In genomic region chr2:102425441-102426132, GRCh38 we compare ENCODE assay signal across 25 cellular contexts. TPM values are rescaled to one million over a fixed set of nuclear protein-coding genes. Genes with fewer than 3 reads are reported as not detected.
DNase-seq lines count a peak whose midpoint lies in the region; ATAC-seq, FAIRE-seq and TF ChIP-seq lines count a peak whose summit lies in the region.
"Had no signal": no experiment of that assay in that cellular context is flagged by ENCODE, and none has a peak within 500 bp of the region (broad histone marks: within the 10 kb centered on the region; RNA-seq: fewer than 3 reads in every experiment).

No MANE protein-coding gene starts in this region.

- peaks cover 48% of the 10 kb centered on the region for H3K4me1 Mint-ChIP-seq in CD8-positive, alpha-beta T cell (ENCODE audit: low read depth)
- peaks cover 40% of the 10 kb centered on the region for H3K4me1 Mint-ChIP-seq in activated CD4-positive, alpha-beta T cell treated with anti-CD3 and anti-CD28 coated beads, Interleukin-2, amount 10 ng/mL, durations not matched to agents 7 days and 5 days
- H3K4me1 Mint-ChIP-seq: neural progenitor cell had no signal

- no peaks in the 10 kb centered on the region for H3K9me3 Mint-ChIP-seq in CD8-positive, alpha-beta T cell
- H3K9me3 Mint-ChIP-seq in activated CD4-positive, alpha-beta T cell treated with anti-CD3 and anti-CD28 coated beads, Interleukin-2, amount 10 ng/mL, durations not matched to agents 7 days and 5 days = peaks cover 18% of the 10 kb centered on the region
- H3K9me3 Mint-ChIP-seq: neural progenitor cell had no signal

- no peak for ATAC-seq in CD8-positive, alpha-beta T cell
- ATAC-seq: K562, sciatic nerve had no signal

- H3K27me3 Mint-ChIP-seq in CD8-positive, alpha-beta T cell (ENCODE audit: low read depth) = no peaks in the 10 kb centered on the region
- no peaks in the 10 kb centered on the region for H3K27me3 Mint-ChIP-seq in activated CD4-positive, alpha-beta T cell treated with anti-CD3 and anti-CD28 coated beads, Interleukin-2, amount 10 ng/mL, durations not matched to agents 7 days and 5 days
- H3K27me3 Mint-ChIP-seq: activated CD8-positive, alpha-beta memory T cell treated with anti-CD3 and anti-CD28 coated beads, Interleukin-2, amount 10 ng/mL, durations not matched to agents 7 days and 5 days; activated naive CD8-positive, alpha-beta T cell; CD4-positive, CD25-positive, alpha-beta regulatory T cell had no signal

- H3K27ac ChIP-seq in CD8-positive, alpha-beta T cell (ENCODE audit: low read depth, low read length) = no peak overlapping the region
- peak overlapping the region; percentile 65 for H3K27ac ChIP-seq in HL-60 (replicated peaks)
- H3K27ac ChIP-seq: lower lobe of right lung, neural progenitor cell, tibial nerve had no signal

- H3K27me3 ChIP-seq in CD8-positive, alpha-beta T cell (ENCODE audit: insufficient read depth, low read length) = no peaks in the 10 kb centered on the region
- H3K27me3 ChIP-seq in HL-60 (ENCODE audit: insufficient read depth, poor library complexity, severe bottlenecking) (no peaks in the 10 kb centered on the region), mononuclear cell (ENCODE audit: insufficient read depth, low read length) (no peaks in the 10 kb centered on the region)
- H3K27me3 ChIP-seq: neural progenitor cell, Peyer's patch, tibial nerve had no signal

- H3K36me3 Mint-ChIP-seq in CD8-positive, alpha-beta T cell = no peaks in the 10 kb centered on the region
- H3K36me3 Mint-ChIP-seq in activated CD4-positive, alpha-beta T cell treated with anti-CD3 and anti-CD28 coated beads, Interleukin-2, amount 10 ng/mL, durations not matched to agents 7 days and 5 days (ENCODE audit: low read depth) = peaks cover 48% of the 10 kb centered on the region
- H3K36me3 Mint-ChIP-seq: CD4-positive, CD25-positive, alpha-beta regulatory T cell; neural progenitor cell had no signal

- H3K4me3 Mint-ChIP-seq in CD8-positive, alpha-beta T cell = peak overlapping the region; percentile 40
- H3K4me3 Mint-ChIP-seq in activated CD4-positive, alpha-beta T cell treated with anti-CD3 and anti-CD28 coated beads, Interleukin-2, amount 10 ng/mL, durations not matched to agents 7 days and 5 days = no peak overlapping the region
- H3K4me3 Mint-ChIP-seq: activated CD8-positive, alpha-beta memory T cell treated with anti-CD3 and anti-CD28 coated beads, Interleukin-2, amount 10 ng/mL, durations not matched to agents 7 days and 5 days; activated naive CD8-positive, alpha-beta T cell; CD4-positive, CD25-positive, alpha-beta regulatory T cell; neural progenitor cell had no signal

- H3K36me3 ChIP-seq in CD8-positive, alpha-beta T cell (ENCODE audit: insufficient read depth, low read length) = no peaks in the 10 kb centered on the region
- H3K36me3 ChIP-seq: lower lobe of right lung, MG63, neural progenitor cell, Peyer's patch, tibial nerve had no signal

- no peak overlapping the region for H3K4me3 ChIP-seq in CD8-positive, alpha-beta T cell (ENCODE audit: low read depth, low read length)
- no peak overlapping the region for H3K4me3 ChIP-seq in HL-60 (replicated peaks; ENCODE audit: insufficient read depth, low read length)
- peak overlapping the region; percentile 10 for H3K4me3 ChIP-seq in mononuclear cell (ENCODE audit: low read length)
- H3K4me3 ChIP-seq: K562, lower lobe of right lung, MG63, neural progenitor cell, Peyer's patch, tibial nerve had no signal

- no peak for TF ChIP-seq CTCF in CD8-positive, alpha-beta T cell (IDR thresholded peaks at IDR 0.05)
- TF ChIP-seq CTCF in HL-60 (IDR thresholded peaks at IDR 0.05; ENCODE audit: insufficient read depth, low read length) = no peak

- H3K4me1 ChIP-seq in CD8-positive, alpha-beta T cell (ENCODE audit: insufficient read depth, low read length) = no peaks in the 10 kb centered on the region
- peaks cover 45% of the 10 kb centered on the region for H3K4me1 ChIP-seq in mononuclear cell (ENCODE audit: insufficient read depth, low read length)
- H3K4me1 ChIP-seq: lower lobe of right lung, neural progenitor cell, tibial nerve had no signal

- H3K27ac Mint-ChIP-seq in CD8-positive, alpha-beta T cell = peak overlapping the region; percentile 41
- no peak overlapping the region for H3K27ac Mint-ChIP-seq in activated CD4-positive, alpha-beta T cell treated with anti-CD3 and anti-CD28 coated beads, Interleukin-2, amount 10 ng/mL, durations not matched to agents 7 days and 5 days
- H3K27ac Mint-ChIP-seq: activated naive CD8-positive, alpha-beta T cell; neural progenitor cell had no signal

- FAIRE-seq in GM18507 (lab: Jason Lieb, UNC) = peak; percentile 64
- FAIRE-seq: K562, TTC549 had no signal

- intact Hi-C loops in CD8-positive, alpha-beta T cell (cut with DNase I, micrococcal nuclease) = no loop called here

- POLR2A ChIA-PET in CD8-positive, alpha-beta T cell (lab: Charles Lee) = no interaction called here
- POLR2A ChIA-PET in activated CD4-positive, alpha-beta T cell treated with anti-CD3 and anti-CD28 coated beads, Interleukin-2, amount 10 ng/mL, durations not matched to agents 7 days and 5 days (lab: Charles Lee) = interaction anchor here (0.6 kb wide), 1 partner anchor 1090 kb away, joined by 5 read pairs; no protein-coding TSS in a partner anchor

- no peaks in the 10 kb centered on the region for H3K9me3 ChIP-seq in CD8-positive, alpha-beta T cell (ENCODE audit: low read length)
- H3K9me3 ChIP-seq in mononuclear cell (ENCODE audit: low read depth, low read length) = no peaks in the 10 kb centered on the region
- H3K9me3 ChIP-seq: lower lobe of right lung, MG63, Peyer's patch had no signal

- no peak for DNase-seq in CD8-positive, alpha-beta T cell
- DNase-seq in GM18507 (ENCODE audit: extremely low spot score, insufficient read length, low read depth) = no peak
- DNase-seq in HL-60 (ENCODE audit: low read depth in 1 of 2, low spot score in 1 of 2) = no peak
- no peak for DNase-seq in MV-4-11 (lab: John Stamatoyannopoulos, UW)
- no peak for DNase-seq in activated CD4-positive, alpha-beta T cell treated with anti-CD3 and anti-CD28 coated beads, Interleukin-2, amount 10 ng/mL, durations not matched to agents 7 days and 5 days
- no peak for DNase-seq in AG20443 (ENCODE audit: low spot score)
- DNase-seq: activated CD4-positive, alpha-beta T cell treated with anti-CD3 and anti-CD28 coated beads for 1 hour; activated CD8-positive, alpha-beta memory T cell treated with anti-CD3 and anti-CD28 coated beads, Interleukin-2, amount 10 ng/mL, durations not matched to agents 7 days and 5 days; DMS153; kidney glomerular epithelial cell; lower lobe of right lung; MG63; NCI-H1436; NCI-H510A; Peyer's patch; posterior cingulate gyrus had no signal

- CTCF ChIA-PET in CD8-positive, alpha-beta T cell (lab: Charles Lee) = interaction anchor here (1.1 kb wide), 1 partner anchor 10 kb away, joined by 4 read pairs; no protein-coding TSS in a partner anchor
- CTCF ChIA-PET in activated CD4-positive, alpha-beta T cell treated with anti-CD3 and anti-CD28 coated beads, Interleukin-2, amount 10 ng/mL, durations not matched to agents 7 days and 5 days (lab: Charles Lee) = interaction anchor here (0.8 to 2.2 kb wide), 3 partner anchors 10 to 405 kb away, joined by 3 to 6 read pairs (median 3); no protein-coding TSS in a partner anchor

RNA-seq across cellular contexts. Expression of gene IL18RAP, which starts 2.6 kb away (rescaled TPM):
- 10 to 100 TPM in 1 of 2 experiments, 1 to 10 TPM in 1; 7.9 to 10.8 TPM for total RNA-seq in CD8-positive, alpha-beta T cell
- 33.5 TPM for total RNA-seq in mononuclear cell
- 1 to 10 TPM; 3.8 TPM for total RNA-seq in activated CD4-positive, alpha-beta T cell treated with anti-CD3 and anti-CD28 coated beads, Interleukin-2, amount 10 ng/mL, durations not matched to agents 7 days and 5 days
- total RNA-seq: cerebellum had no signal

RNA-seq across cellular contexts. Expression of gene SLC9A4, which starts 47.4 kb away (rescaled TPM):
- total RNA-seq in CD8-positive, alpha-beta T cell = not detected
- under 0.01 TPM for total RNA-seq in mononuclear cell
- under 1 TPM; 0.07 to 0.10 TPM for total RNA-seq in activated CD4-positive, alpha-beta T cell treated with anti-CD3 and anti-CD28 coated beads, Interleukin-2, amount 10 ng/mL, durations not matched to agents 7 days and 5 days
- total RNA-seq: CD4-positive, CD25-positive, alpha-beta regulatory T cell; cerebellum; lower lobe of right lung; Peyer's patch; sciatic nerve had no signal
